In genomic region chr12:121794532-121795028, GRCh38 we compare ENCODE assay signal across 8 cellular contexts. TPM values are rescaled to one million over a fixed set of nuclear protein-coding genes. Genes with fewer than 3 reads are reported as not detected.
DNase-seq lines count a peak whose midpoint lies in the region; ATAC-seq and TF ChIP-seq lines count a peak whose summit lies in the region.

No MANE protein-coding gene starts in this region.

- no peaks in the 10 kb centered on the region for H3K9me3 Mint-ChIP-seq in activated T-helper 17 cell treated with anti-CD3 and anti-CD28 coated beads, Interleukin-2, amount 50 U/mL, for 72 hours

- H3K4me1 ChIP-seq in left ventricle myocardium inferior: peaks cover 93% of the 10 kb centered on the region
- H3K4me1 ChIP-seq in smooth muscle cell (ENCODE audit: low read depth): peaks cover 27% of the 10 kb centered on the region

- H3K9ac ChIP-seq in smooth muscle cell (ENCODE audit: low read depth): peak overlapping the region; percentile 48

- peak overlapping the region; percentile 73 for H3K27ac Mint-ChIP-seq in activated T-helper 17 cell treated with anti-CD3 and anti-CD28 coated beads, Interleukin-2, amount 50 U/mL, for 72 hours

- H3K4me1 Mint-ChIP-seq in activated T-helper 17 cell treated with anti-CD3 and anti-CD28 coated beads, Interleukin-2, amount 50 U/mL, for 72 hours: peaks cover 37% of the 10 kb centered on the region

- no peak for DNase-seq in left ventricle myocardium inferior
- peak; percentile 70 for DNase-seq in smooth muscle cell (lab: John Stamatoyannopoulos, UW; ENCODE audit: unreplicated experiment)
- DNase-seq in NCI-H2227 (lab: John Stamatoyannopoulos, UW; ENCODE audit: unreplicated experiment): no peak
- DNase-seq in NCI-H446 (lab: John Stamatoyannopoulos, UW): no peak

- H3K27ac ChIP-seq in C4-2B (peak overlapping the region; percentile 98), left ventricle myocardium inferior (replicated peaks) (peak overlapping the region; percentile 100), smooth muscle cell (ENCODE audit: low read depth) (peak overlapping the region; percentile 99)

- H3K27me3 ChIP-seq in left ventricle myocardium inferior (ENCODE audit: low read depth) (no peaks in the 10 kb centered on the region), smooth muscle cell (ENCODE audit: low read depth) (no peaks in the 10 kb centered on the region)

- H3K4me3 Mint-ChIP-seq in activated T-helper 17 cell treated with anti-CD3 and anti-CD28 coated beads, Interleukin-2, amount 50 U/mL, for 72 hours: peak overlapping the region; percentile 94

- WGBS in smooth muscle cell (ENCODE audit: low lambda C conversion rate): 5% methylated on average over 13 of the region's 13 CpGs

- intact Hi-C loops in left ventricle myocardium inferior (cut with micrococcal nuclease): loop anchor here (5.0 kb wide), 1 partner anchor 97 kb away; no protein-coding TSS in a partner anchor

- ATAC-seq in HG02884 (IDR thresholded peaks at IDR 0.05; ENCODE audit: unreplicated experiment): peak; percentile 1
- peak; percentile 16 for ATAC-seq in activated T-helper 17 cell treated with anti-CD3 and anti-CD28 coated beads, Interleukin-2, amount 50 U/mL, for 72 hours (replicated peaks)
- no peak for ATAC-seq in GM19324 (IDR thresholded peaks at IDR 0.05; ENCODE audit: low FRiP score, unreplicated experiment)

- H3K27me3 Mint-ChIP-seq in activated T-helper 17 cell treated with anti-CD3 and anti-CD28 coated beads, Interleukin-2, amount 50 U/mL, for 72 hours: no peaks in the 10 kb centered on the region

- H4K20me1 ChIP-seq in smooth muscle cell (ENCODE audit: low read depth): peaks cover 57% of the 10 kb centered on the region

- H2AFZ ChIP-seq in smooth muscle cell (ENCODE audit: low read depth): no peak overlapping the region

- peak; percentile 79; the same call in 1 of the 2 replicates for TF ChIP-seq CTCF in C4-2B (conservative IDR thresholded peaks at IDR 0.05)
- no peak for TF ChIP-seq CTCF in left ventricle myocardium inferior (IDR thresholded peaks at IDR 0.05; ENCODE audit: borderline replicate concordance)
- TF ChIP-seq CTCF in smooth muscle cell (IDR thresholded peaks at IDR 0.05; ENCODE audit: borderline replicate concordance, insufficient read depth, poor library complexity, severe bottlenecking): no peak

- H3K36me3 ChIP-seq in left ventricle myocardium inferior (peaks cover 9% of the 10 kb centered on the region), smooth muscle cell (ENCODE audit: low read depth) (no peaks in the 10 kb centered on the region)

- peaks cover 23% of the 10 kb centered on the region for H3F3A ChIP-seq in smooth muscle cell (ENCODE audit: low read depth)

- H3K4me3 ChIP-seq in left ventricle myocardium inferior: peak overlapping the region; percentile 75
- H3K4me3 ChIP-seq in smooth muscle cell: peak overlapping the region; percentile 68

- H3K4me2 ChIP-seq in smooth muscle cell: peak overlapping the region; percentile 98

- H3K9me3 ChIP-seq in left ventricle myocardium inferior (replicated peaks) (no peaks in the 10 kb centered on the region), smooth muscle cell (replicated peaks; ENCODE audit: low read depth) (no peaks in the 10 kb centered on the region)

- H3K36me3 Mint-ChIP-seq in activated T-helper 17 cell treated with anti-CD3 and anti-CD28 coated beads, Interleukin-2, amount 50 U/mL, for 72 hours (ENCODE audit: low read depth): peaks cover 79% of the 10 kb centered on the region

- H3K79me2 ChIP-seq in smooth muscle cell (ENCODE audit: low read depth): peaks cover 28% of the 10 kb centered on the region

RNA-seq across cellular contexts. Expression of gene RHOF, which starts 1.1 kb away (rescaled TPM):
- total RNA-seq in activated T-helper 17 cell treated with anti-CD3 and anti-CD28 coated beads, Interleukin-2, amount 50 U/mL, for 72 hours: 100 to 1,000 TPM; 103 to 123 TPM
- 44.3 TPM for total RNA-seq in left ventricle myocardium inferior
- 12.7 and 25.9 TPM in 2 replicates for total RNA-seq in smooth muscle cell
- polyA plus RNA-seq in smooth muscle cell: 13.8 and 15.3 TPM in 2 replicates

RNA-seq across cellular contexts. Expression of gene SETD1B, which starts 9.2 kb away (rescaled TPM):
- total RNA-seq in activated T-helper 17 cell treated with anti-CD3 and anti-CD28 coated beads, Interleukin-2, amount 50 U/mL, for 72 hours: 10 to 100 TPM; 14.7 to 23.4 TPM
- total RNA-seq in left ventricle myocardium inferior (7.9 TPM), smooth muscle cell (2.7 and 4.2 TPM in 2 replicates)
- 1.9 and 2.9 TPM in 2 replicates for polyA plus RNA-seq in smooth muscle cell
